24 cellular contexts compared by ENCODE assay signal in genomic region chr10:10431422-10432066, GRCh38.
"Had no signal": no experiment of that assay in that cellular context is flagged by ENCODE, and none has a peak within 500 bp of the region (broad histone marks: within the 10 kb centered on the region; RNA-seq: fewer than 3 reads in every experiment).

No MANE protein-coding gene starts in this region.

- H3K27ac ChIP-seq: SK-N-MC, VCaP had no signal

- H3K4me3 ChIP-seq: SK-N-MC had no signal

- DNase-seq: activated CD4-positive, alpha-beta memory T cell treated with anti-CD3 and anti-CD28 coated beads for 36 hours; activated CD4-positive, alpha-beta T cell treated with anti-CD3 and anti-CD28 coated beads, Interleukin-2, amount 10 ng/mL, durations not matched to agents 7 days and 5 days; activated CD4-positive, CD25-positive, alpha-beta regulatory T cell; activated gamma-delta T cell; activated naive CD4-positive, alpha-beta T cell treated with anti-CD3 and anti-CD28 coated beads for 36 hours; activated T-cell treated with anti-CD3 and anti-CD28 coated beads for 4 hours; activated T-cell treated with anti-CD3 and anti-CD28 coated beads, Interleukin-2, amount 50 U/mL, for 48 hours; amygdala; NCI-H1092; NCI-H1417; NCI-H1930; NCI-H2171 treated with DMSO at 0.1 percent for 48 hours; NCI-H226; NCI-H526; NCI-H774; NK-92 treated with Interleukin-12 subunit alpha and Interleukin-12 subunit beta, amount 100 ng/mL, for 24 hours; OCI-M1; RPMI8226; T-helper 1 cell had no signal

- ATAC-seq: activated T-helper 17 cell treated with anti-CD3 and anti-CD28 coated beads, Interleukin-2, amount 50 U/mL, for 72 hours; Panc1; Right ventricle myocardium inferior had no signal
